Comparison of ENCODE assay signal across 21 cellular contexts in genomic region chr6:110196874-110197273, GRCh38. TPM values are rescaled to one million over a fixed set of nuclear protein-coding genes. Genes with fewer than 3 reads are reported as not detected.
A peak's percentile ranks its signal among the peaks of the same experiment; 100 is the strongest.
DNase-seq lines count a peak whose midpoint lies in the region; ATAC-seq, FAIRE-seq and TF ChIP-seq lines count a peak whose summit lies in the region.
"Had no signal": no experiment of that assay in that cellular context is flagged by ENCODE, and none has a peak within 500 bp of the region (broad histone marks: within the 10 kb centered on the region; RNA-seq: fewer than 3 reads in every experiment).

No MANE protein-coding gene starts in this region.

- H3K9me3 Mint-ChIP-seq in central memory CD8-positive, alpha-beta T cell = no peaks in the 10 kb centered on the region
- H3K9me3 Mint-ChIP-seq: CD4-positive, CD25-positive, alpha-beta regulatory T cell; CD8-positive, alpha-beta T cell had no signal

- peaks cover 8% of the 10 kb centered on the region for H3K4me1 Mint-ChIP-seq in central memory CD8-positive, alpha-beta T cell

- TF ChIP-seq POLR2A in HepG2 (IDR thresholded peaks at IDR 0.05; ENCODE audit: insufficient read depth in 1 of 2, low read depth in 2 of 2, low read length in 2 of 2) = no peak
- no peak for TF ChIP-seq POLR2A in right lobe of liver (IDR thresholded peaks at IDR 0.05)
- no peak for TF ChIP-seq POLR2A in esophagus squamous epithelium (IDR thresholded peaks at IDR 0.05)

- TF ChIP-seq EP300 in HepG2 (IDR thresholded peaks at IDR 0.05; ENCODE audit: low read depth in 2 of 2, low read length in 2 of 2) (no peak), HepG2 (CRISPR knock-in tag; IDR thresholded peaks at IDR 0.05; ENCODE audit: borderline replicate concordance) (no peak)

- no peak overlapping the region for H3K9ac ChIP-seq in HepG2 (ENCODE audit: insufficient read depth, low read depth, low read length)
- H3K9ac ChIP-seq: BLaER1 had no signal

- H3K4me2 ChIP-seq in HepG2 (ENCODE audit: low read depth, low read length) = no peak overlapping the region
- H3K4me2 ChIP-seq: BLaER1 had no signal

- ATAC-seq in HepG2 (no peak), right lobe of liver (no peak), pancreas (no peak), GM21526 (IDR thresholded peaks at IDR 0.05; ENCODE audit: low FRiP score, unreplicated experiment) (no peak)
- ATAC-seq in central memory CD8-positive, alpha-beta T cell (replicated peaks; ENCODE audit: extremely low read depth, poor library complexity, severe bottlenecking) = no peak
- ATAC-seq: CD8-positive, alpha-beta T cell; GM12878 had no signal

- DNase-seq in HepG2 (ENCODE audit: low spot score) = no peak
- no peak for DNase-seq in right lobe of liver
- DNase-seq in central memory CD8-positive, alpha-beta T cell (ENCODE audit: low spot score in 2 of 2) = no peak
- DNase-seq in pancreas = no peak
- no peak for DNase-seq in esophagus squamous epithelium (lab: John Stamatoyannopoulos, UW)
- DNase-seq: 8988T; CD4-positive, CD25-positive, alpha-beta regulatory T cell; CD8-positive, alpha-beta T cell; DMS 273 treated with DMSO at 0.1 percent for 48 hours; DMS79; EL; GDM1; GOT3; H7; HCEC 1CT had no signal

- in situ Hi-C loops in HepG2 (cut with HindIII; ENCODE audit: extremely low pct_ligation_motif_present, low pct_unique_long_range_greater_than_20kb) = no loop called here

- WGBS in HepG2 (ENCODE audit: low lambda C conversion rate) = 100% methylated on average over 1 of the region's 1 CpG
- WGBS in right lobe of liver (ENCODE audit: insufficient coverage, low coverage, low lambda C conversion rate, missing lambda C conversion rate) = 63% methylated on average over 1 of the region's 1 CpG
- WGBS in pancreas, 2 donors = 90 to 94% methylated on average over 1 of the region's 1 CpG
- 70 to 77% methylated on average over 1 of the region's 1 CpG for WGBS in esophagus squamous epithelium, 2 donors

- H3K4me1 ChIP-seq in HepG2 (ENCODE audit: insufficient read depth, low read length) (no peaks in the 10 kb centered on the region), right lobe of liver (no peaks in the 10 kb centered on the region), pancreas (peaks cover 0 to 10% (median 7%) of the 10 kb centered on the region in 3 donors), esophagus squamous epithelium (peaks cover 0 to 7% (median 0%) of the 10 kb centered on the region in 3 donors)

- H3K36me3 ChIP-seq in HepG2 (replicated peaks in 1 of 2; ENCODE audit: control insufficient read depth in 1 of 2, insufficient read depth in 2 of 2, low read length in 2 of 2) (peaks cover 0 to 19% of the 10 kb centered on the region in 2 experiments; a peak in 3 of 5 replicates), right lobe of liver (peaks cover 0 to 11% (median 2%) of the 10 kb centered on the region in 4 donors), pancreas (no peaks in the 10 kb centered on the region), esophagus squamous epithelium (peaks cover 0 to 30% (median 0%) of the 10 kb centered on the region in 3 donors)

- intact Hi-C loops in HepG2 (cut with micrococcal nuclease; ENCODE audit: unreplicated experiment) (no loop called here), right lobe of liver (cut with DNase I) (no loop called here), pancreas (cut with DNase I) (no loop called here), esophagus squamous epithelium (cut with DNase I) (no loop called here)

- CTCF ChIA-PET in HepG2 (lab: Yijun Ruan, JAX; ENCODE audit: low intra/inter-chr PET ratio, low total read pairs) = no interaction called here

- H3K9me3 ChIP-seq in HepG2 (ENCODE audit: low read length) (no peaks in the 10 kb centered on the region), right lobe of liver (no peaks in the 10 kb centered on the region), pancreas (no peaks in the 10 kb centered on the region), esophagus squamous epithelium (no peaks in the 10 kb centered on the region)

- peak overlapping the region; percentile 49 for H3K27ac Mint-ChIP-seq in central memory CD8-positive, alpha-beta T cell (ENCODE audit: low read depth)
- H3K27ac Mint-ChIP-seq: B cell; CD4-positive, CD25-positive, alpha-beta regulatory T cell; CD8-positive, alpha-beta T cell had no signal

- H3K4me3 ChIP-seq in HepG2 (replicated peaks in 1 of 3; ENCODE audit: insufficient read depth in 1 of 3, low read depth in 2 of 3, low read length in 3 of 3) (no peak overlapping the region), right lobe of liver (no peak overlapping the region), pancreas (no peak overlapping the region), esophagus squamous epithelium (no peak overlapping the region)
- H3K4me3 ChIP-seq: BLaER1, GM12878 had no signal

- no peaks in the 10 kb centered on the region for H4K20me1 ChIP-seq in HepG2 (ENCODE audit: insufficient read depth, low read length)

- no peaks in the 10 kb centered on the region for H3K27me3 Mint-ChIP-seq in central memory CD8-positive, alpha-beta T cell
- H3K27me3 Mint-ChIP-seq: B cell; CD4-positive, CD25-positive, alpha-beta regulatory T cell had no signal

- FAIRE-seq in HepG2 (lab: Jason Lieb, UNC) = no peak
- FAIRE-seq in pancreas (lab: Jason Lieb, UNC) = peak; percentile 26
- FAIRE-seq: D721Med, GM12878 had no signal

- peaks cover 21% of the 10 kb centered on the region for H3K36me3 Mint-ChIP-seq in central memory CD8-positive, alpha-beta T cell (ENCODE audit: insufficient read depth)

- no peak overlapping the region for H2AFZ ChIP-seq in HepG2 (ENCODE audit: low read length)

- POLR2A ChIA-PET in HepG2 (lab: Yijun Ruan, JAX) = no interaction called here

- TF ChIP-seq RAD21 in HepG2 (CRISPR knock-in tag; IDR thresholded peaks at IDR 0.05) = no peak

- no peak overlapping the region for H3K4me3 Mint-ChIP-seq in central memory CD8-positive, alpha-beta T cell
- H3K4me3 Mint-ChIP-seq: B cell; CD4-positive, CD25-positive, alpha-beta regulatory T cell; CD8-positive, alpha-beta T cell had no signal

- H3K79me2 ChIP-seq in HepG2 (ENCODE audit: insufficient read depth, low read length) = peaks cover 6% of the 10 kb centered on the region

- no peak overlapping the region for H3K27ac ChIP-seq in HepG2 (ENCODE audit: extremely low read length, insufficient read depth, low read length)
- no peak overlapping the region for H3K27ac ChIP-seq in right lobe of liver
- no peak overlapping the region for H3K27ac ChIP-seq in pancreas
- H3K27ac ChIP-seq in esophagus squamous epithelium = no peak overlapping the region
- H3K27ac ChIP-seq: BLaER1, C4-2B had no signal

- H3K27me3 ChIP-seq in HepG2 (ENCODE audit: control insufficient read depth in 1 of 2, insufficient read depth in 2 of 2, low read length in 2 of 2) (no peaks in the 10 kb centered on the region), right lobe of liver (no peaks in the 10 kb centered on the region), pancreas (no peaks in the 10 kb centered on the region), esophagus squamous epithelium (no peaks in the 10 kb centered on the region)
- H3K27me3 ChIP-seq: BLaER1 had no signal

- TF ChIP-seq CTCF in HepG2 (CRISPR knock-in tag; IDR thresholded peaks at IDR 0.05) (no peak), right lobe of liver (IDR thresholded peaks at IDR 0.05) (no peak), pancreas (IDR thresholded peaks at IDR 0.05) (no peak), esophagus squamous epithelium (IDR thresholded peaks at IDR 0.05) (no peak)

- BruUV-seq in HepG2 (replicated peaks; lab: Mats Ljungman, UMichigan) = no TSS peak

RNA-seq across cellular contexts. Expression of gene CDC40, which starts 16.6 kb away (rescaled TPM):
- total RNA-seq in HepG2 (2016; rRNA removed; fragmentation: Illumina TruSeq; extraction: Trizol) (21.5 and 36.2 TPM in 2 replicates), right lobe of liver (10 to 100 TPM; 10.2 to 12.3 (median 11.0) TPM), pancreas (10 to 100 TPM in 3 of 6 donors, 1 to 10 TPM in 3; 7.6 to 13.6 (median 10.1) TPM), esophagus squamous epithelium (10 to 100 TPM in 3 of 4 donors, 1 to 10 TPM in 1; 6.9 to 19.3 (median 16.6) TPM)
- 2.2 and 2.3 TPM in 2 replicates for total RNA-seq in HepG2 (2016; cell fraction: cytosol; rRNA removed; fragmentation: Illumina TruSeq; extraction: Trizol; ENCODE audit: low read depth)
- total RNA-seq in HepG2 (2016; cell fraction: insoluble cytoplasmic fraction; rRNA removed; fragmentation: Illumina TruSeq; extraction: Trizol) = 22.3 and 33.2 TPM in 2 replicates
- 6.7 and 8.7 TPM in 2 replicates for total RNA-seq in HepG2 (2016; cell fraction: membrane; rRNA removed; fragmentation: Illumina TruSeq; extraction: Trizol)
- total RNA-seq in HepG2 (2016; cell fraction: nucleus; rRNA removed; fragmentation: Illumina TruSeq; extraction: Trizol) = 16.0 and 16.1 TPM in 2 replicates
- polyA plus RNA-seq in HepG2 (2011; rRNA removed) (7.9 and 11.4 TPM in 2 replicates), pancreas (1 to 10 TPM; 3.8 to 8.7 TPM)
- 5.2 and 6.8 TPM in 2 replicates for polyA plus RNA-seq in HepG2 (2011; cell fraction: cytosol; rRNA removed)
- polyA plus RNA-seq in HepG2 (2011; cell fraction: nucleus; rRNA removed) = 2.3 and 2.8 TPM in 2 replicates
- polyA plus RNA-seq in HepG2 (2012) = 8.2 and 11.4 TPM in 2 replicates
- 0.60 and 0.67 TPM in 2 replicates for polyA plus RNA-seq in HepG2 (2016; cell fraction: cytosol; fragmentation: Illumina TruSeq; extraction: Trizol; ENCODE audit: low read depth)
- 18.6 and 21.4 TPM in 2 replicates for polyA plus RNA-seq in HepG2 (2016; cell fraction: insoluble cytoplasmic fraction; fragmentation: Illumina TruSeq; extraction: Trizol; ENCODE audit: low read depth)
- 2.7 and 3.2 TPM in 2 replicates for polyA plus RNA-seq in HepG2 (2016; cell fraction: membrane; fragmentation: Illumina TruSeq; extraction: Trizol; ENCODE audit: low read depth)
- 12.6 and 14.0 TPM in 2 replicates for polyA plus RNA-seq in HepG2 (2016; cell fraction: nucleus; fragmentation: Illumina TruSeq; extraction: Trizol; ENCODE audit: insufficient read depth, low read depth)
- 9.7 and 15.0 TPM in 2 replicates for polyA minus RNA-seq in HepG2 (2011; rRNA and poly(A)+ RNA removed; ENCODE audit: low replicate concordance)
- polyA minus RNA-seq in HepG2 (2011; cell fraction: cytosol; rRNA and poly(A)+ RNA removed) = 9.3 and 12.9 TPM in 2 replicates
- polyA minus RNA-seq in HepG2 (2011; cell fraction: nucleus; rRNA and poly(A)+ RNA removed) = 21.1 and 23.2 TPM in 2 replicates

RNA-seq across cellular contexts. Expression of gene WASF1, which starts 17.4 kb away (rescaled TPM):
- total RNA-seq in HepG2 (2016; rRNA removed; fragmentation: Illumina TruSeq; extraction: Trizol) = 8.5 and 10.3 TPM in 2 replicates
- 4.4 and 5.6 TPM in 2 replicates for total RNA-seq in HepG2 (2016; cell fraction: cytosol; rRNA removed; fragmentation: Illumina TruSeq; extraction: Trizol; ENCODE audit: low read depth)
- total RNA-seq in HepG2 (2016; cell fraction: insoluble cytoplasmic fraction; rRNA removed; fragmentation: Illumina TruSeq; extraction: Trizol) = 9.8 and 10.3 TPM in 2 replicates
- total RNA-seq in HepG2 (2016; cell fraction: membrane; rRNA removed; fragmentation: Illumina TruSeq; extraction: Trizol) = 13.2 and 15.5 TPM in 2 replicates
- 10.3 and 13.5 TPM in 2 replicates for total RNA-seq in HepG2 (2016; cell fraction: nucleus; rRNA removed; fragmentation: Illumina TruSeq; extraction: Trizol)
- 13.2 and 17.3 TPM in 2 replicates for polyA plus RNA-seq in HepG2 (2011; rRNA removed)
- polyA plus RNA-seq in HepG2 (2011; cell fraction: cytosol; rRNA removed) = 15.8 and 16.2 TPM in 2 replicates
- polyA plus RNA-seq in HepG2 (2011; cell fraction: nucleus; rRNA removed) = 9.5 and 9.9 TPM in 2 replicates
- 13.4 and 13.8 TPM in 2 replicates for polyA plus RNA-seq in HepG2 (2012)
- 7.7 and 10.5 TPM in 2 replicates for polyA plus RNA-seq in HepG2 (2016; cell fraction: cytosol; fragmentation: Illumina TruSeq; extraction: Trizol; ENCODE audit: low read depth)
- 17.6 and 22.7 TPM in 2 replicates for polyA plus RNA-seq in HepG2 (2016; cell fraction: insoluble cytoplasmic fraction; fragmentation: Illumina TruSeq; extraction: Trizol; ENCODE audit: low read depth)
- polyA plus RNA-seq in HepG2 (2016; cell fraction: membrane; fragmentation: Illumina TruSeq; extraction: Trizol; ENCODE audit: low read depth) = 20.6 and 21.7 TPM in 2 replicates
- polyA plus RNA-seq in HepG2 (2016; cell fraction: nucleus; fragmentation: Illumina TruSeq; extraction: Trizol; ENCODE audit: insufficient read depth, low read depth) = 20.4 TPM in 2 replicates
- 10.3 and 19.8 TPM in 2 replicates for polyA minus RNA-seq in HepG2 (2011; rRNA and poly(A)+ RNA removed; ENCODE audit: low replicate concordance)
- polyA minus RNA-seq in HepG2 (2011; cell fraction: cytosol; rRNA and poly(A)+ RNA removed) = 4.6 and 5.2 TPM in 2 replicates
- 17.9 and 21.6 TPM in 2 replicates for polyA minus RNA-seq in HepG2 (2011; cell fraction: nucleus; rRNA and poly(A)+ RNA removed)
- total RNA-seq in right lobe of liver = 1 to 10 TPM; 3.6 to 6.6 (median 4.8) TPM
- total RNA-seq in pancreas = 1 to 10 TPM; 1.2 to 5.7 (median 2.1) TPM
- 1 to 10 TPM; 3.8 to 5.0 TPM for polyA plus RNA-seq in pancreas
- total RNA-seq in esophagus squamous epithelium = 10 to 100 TPM; 10.7 to 20.9 (median 16.3) TPM
